Comparison of ENCODE assay signal across 9 cellular contexts in genomic region chr7:29588900-29589696, GRCh38. TPM values are rescaled to one million over a fixed set of nuclear protein-coding genes. Genes with fewer than 3 reads are reported as not detected.
A peak's percentile ranks its signal among the peaks of the same experiment; 100 is the strongest.
DNase-seq lines count a peak whose midpoint lies in the region; ATAC-seq and TF ChIP-seq lines count a peak whose summit lies in the region.
"Had no signal": no experiment of that assay in that cellular context is flagged by ENCODE, and none has a peak within 500 bp of the region (broad histone marks: within the 10 kb centered on the region; RNA-seq: fewer than 3 reads in every experiment).

No MANE protein-coding gene starts in this region.

- H3K4me1 ChIP-seq in adipocyte (ENCODE audit: control insufficient read depth, insufficient read depth, low read length): peaks cover 5% of the 10 kb centered on the region
- no peaks in the 10 kb centered on the region for H3K4me1 ChIP-seq in suprapubic skin

- no peak overlapping the region for H3K4me3 ChIP-seq in AG09309 (ENCODE audit: control insufficient read depth, low read depth, low read length)
- H3K4me3 ChIP-seq in adipocyte (ENCODE audit: low read length): no peak overlapping the region
- no peak overlapping the region for H3K4me3 ChIP-seq in suprapubic skin

- H3K36me3 ChIP-seq in adipocyte (ENCODE audit: control insufficient read depth, insufficient read depth, low read length, severe bottlenecking) (no peaks in the 10 kb centered on the region), suprapubic skin (no peaks in the 10 kb centered on the region)

- H3K27ac ChIP-seq in suprapubic skin: no peak overlapping the region

- no peak for TF ChIP-seq EP300 in suprapubic skin (IDR thresholded peaks at IDR 0.05)

- TF ChIP-seq POLR2A in suprapubic skin (IDR thresholded peaks at IDR 0.05): no peak

- H3K9ac ChIP-seq in adipocyte (ENCODE audit: low read length): no peak overlapping the region

- DNase-seq in AG09309 (ENCODE audit: low read depth) (no peak), GM10266 (ENCODE audit: extremely low spot score) (peak; percentile 69), NCI-H1105 (lab: John Stamatoyannopoulos, UW) (peak; percentile 18), adipocyte (ENCODE audit: low read depth) (peak; percentile 54), iPS-NIHi7 (ENCODE audit: extremely low spot score) (peak; percentile 80), suprapubic skin (ENCODE audit: low spot score in 2 of 2) (no peak)
- no peak for DNase-seq in stimulated activated CD4-positive, alpha-beta T cell treated with anti-CD3 and anti-CD28 coated beads, Interleukin-12 subunit alpha, Interleukin-12 subunit beta, amount 100 ng/mL, for 4 hours

- no peaks in the 10 kb centered on the region for H3K27me3 ChIP-seq in adipocyte (replicated peaks; ENCODE audit: control insufficient read depth, insufficient read depth, low read length)
- no peaks in the 10 kb centered on the region for H3K27me3 ChIP-seq in suprapubic skin

- TF ChIP-seq CTCF in AG09309 (IDR thresholded peaks at IDR 0.05; ENCODE audit: control insufficient read depth, insufficient read depth, low read depth, low read length, missing control alignments) (peak; percentile 86), GM10266 (IDR thresholded peaks at IDR 0.05; ENCODE audit: control insufficient read depth, insufficient read depth, low read depth, missing control alignments) (peak; percentile 74), suprapubic skin (IDR thresholded peaks at IDR 0.05) (peak; percentile 20 to 84)

- H3K9me3 ChIP-seq in adipocyte (ENCODE audit: control insufficient read depth, low read length): no peaks in the 10 kb centered on the region
- H3K9me3 ChIP-seq in suprapubic skin: no peaks in the 10 kb centered on the region

- 67% methylated on average over 8 of the region's 8 CpGs for WGBS in suprapubic skin

- ATAC-seq in HG02571 (IDR thresholded peaks at IDR 0.05; ENCODE audit: unreplicated experiment): peak; percentile 70
- ATAC-seq: T-cell had no signal

RNA-seq across cellular contexts. Expression of gene PRR15, which starts 25.5 kb away (rescaled TPM):
- total RNA-seq in suprapubic skin: under 1 TPM in 3 of 4 donors, not detected in 1; 0.47 to 0.64 (median 0.47) TPM

Comparison
In these comparisons a context has a peak if more than half of its experiments do, and no peak if none do; other contexts are left out.
1. DNase-seq: peak in GM10266 (single experiment), NCI-H1105 (single experiment), adipocyte (single experiment) and iPS-NIHi7 (single experiment); none in AG09309 (single experiment), suprapubic skin (0 of 2) and stimulated activated CD4-positive, alpha-beta T cell treated with anti-CD3 and anti-CD28 coated beads, Interleukin-12 subunit alpha, Interleukin-12 subunit beta, amount 100 ng/mL, for 4 hours (single experiment).
2. Peak in every context shown above with its lines, with median percentiles within 50 percentile points of each other: CTCF ChIP-seq.